In genomic region chr3:143060906-143061305, GRCh38 we compare ENCODE assay signal across 9 cellular contexts. TPM values are rescaled to one million over a fixed set of nuclear protein-coding genes. Genes with fewer than 3 reads are reported as not detected.
DNase-seq lines count a peak whose midpoint lies in the region; ATAC-seq, FAIRE-seq and TF ChIP-seq lines count a peak whose summit lies in the region.
"Had no signal": no experiment of that assay in that cellular context is flagged by ENCODE, and none has a peak within 500 bp of the region (broad histone marks: within the 10 kb centered on the region; RNA-seq: fewer than 3 reads in every experiment).

No MANE protein-coding gene starts in this region.

- H3K4me3 Mint-ChIP-seq in activated naive CD8-positive, alpha-beta T cell treated with anti-CD3 and anti-CD28 coated beads, Interleukin-2, amount 50 U/mL, for 24 hours, result no peak overlapping the region

- intact Hi-C loops in kidney (cut with DNase I), result no loop called here

- ATAC-seq in GM18499 (IDR thresholded peaks at IDR 0.05; ENCODE audit: insufficient read depth, unreplicated experiment), result peak; percentile 93
- peak; percentile 92 for ATAC-seq in GM21367 (IDR thresholded peaks at IDR 0.05; ENCODE audit: unreplicated experiment)
- peak; percentile 95 for ATAC-seq in HG03159 (IDR thresholded peaks at IDR 0.05; ENCODE audit: unreplicated experiment)
- peak; percentile 86 for ATAC-seq in activated naive CD8-positive, alpha-beta T cell treated with anti-CD3 and anti-CD28 coated beads, Interleukin-2, amount 50 U/mL, for 24 hours

- no peak overlapping the region for H3K4me3 ChIP-seq in kidney (ENCODE audit: low read length in 2 of 2)

- no peaks in the 10 kb centered on the region for H3K9me3 Mint-ChIP-seq in activated naive CD8-positive, alpha-beta T cell treated with anti-CD3 and anti-CD28 coated beads, Interleukin-2, amount 50 U/mL, for 24 hours

- FAIRE-seq in kidney (lab: Jason Lieb, UNC), result no peak

- H3K27ac ChIP-seq in kidney (ENCODE audit: low read depth in 2 of 2, low read length in 2 of 2), result no peak overlapping the region

- no peaks in the 10 kb centered on the region for H3K9me3 ChIP-seq in kidney (ENCODE audit: control insufficient read depth in 1 of 2, low read length in 2 of 2)

- DNase-seq in activated naive CD8-positive, alpha-beta T cell treated with anti-CD3 and anti-CD28 coated beads, Interleukin-2, amount 50 U/mL, for 24 hours, result no peak
- no peak for DNase-seq in kidney
- DNase-seq in DMS153 (lab: John Stamatoyannopoulos, UW), result no peak
- no peak for DNase-seq in effector CD8-positive, alpha-beta T cell (lab: John Stamatoyannopoulos, UW)
- no peak for DNase-seq in islet precursor cell
- DNase-seq: T1000 had no signal

- no peaks in the 10 kb centered on the region for H3K27me3 Mint-ChIP-seq in activated naive CD8-positive, alpha-beta T cell treated with anti-CD3 and anti-CD28 coated beads, Interleukin-2, amount 50 U/mL, for 24 hours

- peaks cover 0 to 4% of the 10 kb centered on the region in 2 donors for H3K4me1 ChIP-seq in kidney (ENCODE audit: control insufficient read depth in 1 of 2, insufficient read depth in 1 of 2, low read depth in 1 of 2, low read length in 2 of 2)

- H3K36me3 Mint-ChIP-seq in activated naive CD8-positive, alpha-beta T cell treated with anti-CD3 and anti-CD28 coated beads, Interleukin-2, amount 50 U/mL, for 24 hours (ENCODE audit: low read depth), result peaks cover 37% of the 10 kb centered on the region

- TF ChIP-seq CTCF in kidney (IDR thresholded peaks at IDR 0.05; ENCODE audit: borderline replicate concordance, extremely low read depth, insufficient read depth), result no peak

- peaks cover 18% of the 10 kb centered on the region for H3K4me1 Mint-ChIP-seq in activated naive CD8-positive, alpha-beta T cell treated with anti-CD3 and anti-CD28 coated beads, Interleukin-2, amount 50 U/mL, for 24 hours

- no peak overlapping the region for H3K9ac ChIP-seq in kidney (ENCODE audit: low read length in 2 of 2)

- peaks cover 0 to 2% of the 10 kb centered on the region in 2 donors for H3K36me3 ChIP-seq in kidney (ENCODE audit: control insufficient read depth in 1 of 2, insufficient read depth in 2 of 2, low read length in 2 of 2)

- no peak overlapping the region for H3K27ac Mint-ChIP-seq in activated naive CD8-positive, alpha-beta T cell treated with anti-CD3 and anti-CD28 coated beads, Interleukin-2, amount 50 U/mL, for 24 hours

RNA-seq across cellular contexts. Expression of gene CHST2, which starts 58.7 kb away (rescaled TPM):
- 6.0 TPM for total RNA-seq in kidney
- 4.4 TPM for polyA plus RNA-seq in kidney (ENCODE audit: insufficient read depth, low read depth, low replicate concordance)

RNA-seq across cellular contexts. Expression of gene U2SURP, which starts 59.5 kb away (rescaled TPM):
- total RNA-seq in kidney, result 97.7 TPM
- polyA plus RNA-seq in kidney (ENCODE audit: insufficient read depth, low read depth, low replicate concordance), result 23.0 TPM
